8 cellular contexts compared by ENCODE assay signal in genomic region chr15:101295607-101296225, GRCh38. TPM values are rescaled to one million over a fixed set of nuclear protein-coding genes. Genes with fewer than 3 reads are reported as not detected.
DNase-seq lines count a peak whose midpoint lies in the region; ATAC-seq lines count a peak whose summit lies in the region.

No MANE protein-coding gene starts in this region.

- no peaks in the 10 kb centered on the region for H3K27me3 ChIP-seq in iPS DF 6.9 (ENCODE audit: control insufficient read depth, insufficient read depth, low read length)
- no peaks in the 10 kb centered on the region for H3K27me3 ChIP-seq in skeletal muscle satellite cell (ENCODE audit: control insufficient read depth, insufficient read depth, low read length)

- peaks cover 30% of the 10 kb centered on the region for H3K4me1 Mint-ChIP-seq in activated naive CD4-positive, alpha-beta T cell treated with anti-CD3 and anti-CD28 coated beads for 36 hours (ENCODE audit: low read depth)
- H3K4me1 Mint-ChIP-seq in activated T-helper 17 cell treated with anti-CD3 and anti-CD28 coated beads, Interleukin-2, amount 50 U/mL, for 72 hours, result peaks cover 5% of the 10 kb centered on the region

- no peaks in the 10 kb centered on the region for H3K27me3 Mint-ChIP-seq in activated naive CD4-positive, alpha-beta T cell treated with anti-CD3 and anti-CD28 coated beads for 36 hours (ENCODE audit: low read depth)
- H3K27me3 Mint-ChIP-seq in activated T-helper 17 cell treated with anti-CD3 and anti-CD28 coated beads, Interleukin-2, amount 50 U/mL, for 72 hours, result no peaks in the 10 kb centered on the region

- no peaks in the 10 kb centered on the region for H3K9me3 Mint-ChIP-seq in activated naive CD4-positive, alpha-beta T cell treated with anti-CD3 and anti-CD28 coated beads for 36 hours
- no peaks in the 10 kb centered on the region for H3K9me3 Mint-ChIP-seq in activated T-helper 17 cell treated with anti-CD3 and anti-CD28 coated beads, Interleukin-2, amount 50 U/mL, for 72 hours

- H3K4me2 ChIP-seq in skeletal muscle satellite cell (ENCODE audit: low read length), result peak overlapping the region; percentile 93

- WGBS in iPS DF 6.9 (ENCODE audit: insufficient coverage, insufficient read length), result no CpG with 5 or more reads among the region's 22 CpGs

- no peaks in the 10 kb centered on the region for H3K9me3 ChIP-seq in iPS DF 6.9 (ENCODE audit: control insufficient read depth, insufficient read depth, low read length)
- H3K9me3 ChIP-seq in skeletal muscle satellite cell (replicated peaks; ENCODE audit: low read length), result no peaks in the 10 kb centered on the region

- peak overlapping the region; percentile 92 for H3K4me3 Mint-ChIP-seq in activated naive CD4-positive, alpha-beta T cell treated with anti-CD3 and anti-CD28 coated beads for 36 hours
- H3K4me3 Mint-ChIP-seq in activated T-helper 17 cell treated with anti-CD3 and anti-CD28 coated beads, Interleukin-2, amount 50 U/mL, for 72 hours, result peak overlapping the region; percentile 91

- ATAC-seq in activated T-helper 17 cell treated with anti-CD3 and anti-CD28 coated beads, Interleukin-2, amount 50 U/mL, for 72 hours (replicated peaks), result no peak
- ATAC-seq in GM19452 (IDR thresholded peaks at IDR 0.05; ENCODE audit: unreplicated experiment), result no peak

- CTCF ChIA-PET in activated naive CD4-positive, alpha-beta T cell treated with anti-CD3 and anti-CD28 coated beads for 36 hours (lab: Charles Lee), result interaction anchor here (0.6 to 10.3 kb wide), 7 partner anchors 21 to 359 kb away, joined by 3 to 45 read pairs (median 3); no protein-coding TSS in a partner anchor

- H3K9ac ChIP-seq in skeletal muscle satellite cell (ENCODE audit: low read depth, low read length), result peak overlapping the region; percentile 98

- H3K27ac Mint-ChIP-seq in activated naive CD4-positive, alpha-beta T cell treated with anti-CD3 and anti-CD28 coated beads for 36 hours, result peak overlapping the region; percentile 83
- H3K27ac Mint-ChIP-seq in activated T-helper 17 cell treated with anti-CD3 and anti-CD28 coated beads, Interleukin-2, amount 50 U/mL, for 72 hours, result peak overlapping the region; percentile 98

- no peaks in the 10 kb centered on the region for H3K4me1 ChIP-seq in iPS DF 6.9 (ENCODE audit: control insufficient read depth, insufficient read depth, low read length)
- peaks cover 27% of the 10 kb centered on the region for H3K4me1 ChIP-seq in skeletal muscle satellite cell (ENCODE audit: control insufficient read depth, insufficient read depth, low read length)

- H3K4me3 ChIP-seq in iPS DF 6.9 (ENCODE audit: low read length) (peak overlapping the region; percentile 98; the same call in 1 of the 2 replicates), skeletal muscle satellite cell (ENCODE audit: low read length) (peak overlapping the region; percentile 98)

- H3K36me3 Mint-ChIP-seq in activated naive CD4-positive, alpha-beta T cell treated with anti-CD3 and anti-CD28 coated beads for 36 hours (ENCODE audit: low read depth), result peaks cover 24% of the 10 kb centered on the region
- H3K36me3 Mint-ChIP-seq in activated T-helper 17 cell treated with anti-CD3 and anti-CD28 coated beads, Interleukin-2, amount 50 U/mL, for 72 hours (ENCODE audit: low read depth), result peaks cover 47% of the 10 kb centered on the region

- intact Hi-C loops in activated naive CD4-positive, alpha-beta T cell treated with anti-CD3 and anti-CD28 coated beads for 36 hours (cut with micrococcal nuclease), result loop anchor here (1.0 to 10.0 kb wide), 4 partner anchors 18 to 429 kb away; partner anchors contain the start of genes SELENOS and TARS3

- H3K36me3 ChIP-seq in iPS DF 6.9 (ENCODE audit: control insufficient read depth, insufficient read depth, low read length), result no peaks in the 10 kb centered on the region
- H3K36me3 ChIP-seq in skeletal muscle satellite cell (ENCODE audit: insufficient read depth, low read length), result no peaks in the 10 kb centered on the region

- peak; percentile 16 for DNase-seq in activated naive CD4-positive, alpha-beta T cell treated with anti-CD3 and anti-CD28 coated beads for 36 hours
- no peak for DNase-seq in activated naive CD4-positive, alpha-beta T cell treated with Interleukin-2 at 50 U/mL for 16 hours
- DNase-seq in iPS DF 6.9 (ENCODE audit: low read depth, low spot score), result no peak
- DNase-seq in NCI-H774 (lab: John Stamatoyannopoulos, UW), result no peak
- DNase-seq in HuH-7 (ENCODE audit: low spot score), result no peak

- H3K27ac ChIP-seq in iPS DF 6.9 (ENCODE audit: low read length), result no peak overlapping the region

RNA-seq across cellular contexts. Expression of gene SNRPA1, which starts 0.7 kb away (rescaled TPM):
- 100 to 1,000 TPM; 205 to 212 TPM for total RNA-seq in activated naive CD4-positive, alpha-beta T cell treated with anti-CD3 and anti-CD28 coated beads for 36 hours
- 100 to 1,000 TPM; 127 to 174 TPM for total RNA-seq in activated T-helper 17 cell treated with anti-CD3 and anti-CD28 coated beads, Interleukin-2, amount 50 U/mL, for 72 hours
- 16.0 and 25.8 TPM in 2 replicates for total RNA-seq in skeletal muscle satellite cell (2012; rRNA removed)

RNA-seq across cellular contexts. Expression of gene SELENOS, which starts 18.4 kb away (rescaled TPM):
- 10 to 100 TPM; 13.1 to 15.3 TPM for total RNA-seq in activated naive CD4-positive, alpha-beta T cell treated with anti-CD3 and anti-CD28 coated beads for 36 hours
- total RNA-seq in activated T-helper 17 cell treated with anti-CD3 and anti-CD28 coated beads, Interleukin-2, amount 50 U/mL, for 72 hours, result 10 to 100 TPM; 22.6 to 32.2 TPM
- total RNA-seq in skeletal muscle satellite cell (2012; rRNA removed), result 62.3 and 73.8 TPM in 2 replicates

RNA-seq across cellular contexts. Expression of gene CHSY1, which starts 43.9 kb away (rescaled TPM):
- 10 to 100 TPM; 19.5 to 21.8 TPM for total RNA-seq in activated naive CD4-positive, alpha-beta T cell treated with anti-CD3 and anti-CD28 coated beads for 36 hours
- 100 to 1,000 TPM in 1 of 2 donors, 10 to 100 TPM in 1; 47.4 to 114 TPM for total RNA-seq in activated T-helper 17 cell treated with anti-CD3 and anti-CD28 coated beads, Interleukin-2, amount 50 U/mL, for 72 hours
- 21.8 and 24.5 TPM in 2 replicates for total RNA-seq in skeletal muscle satellite cell (2012; rRNA removed)
